14 cellular contexts compared by ENCODE assay signal in the genomic region with DNA sequence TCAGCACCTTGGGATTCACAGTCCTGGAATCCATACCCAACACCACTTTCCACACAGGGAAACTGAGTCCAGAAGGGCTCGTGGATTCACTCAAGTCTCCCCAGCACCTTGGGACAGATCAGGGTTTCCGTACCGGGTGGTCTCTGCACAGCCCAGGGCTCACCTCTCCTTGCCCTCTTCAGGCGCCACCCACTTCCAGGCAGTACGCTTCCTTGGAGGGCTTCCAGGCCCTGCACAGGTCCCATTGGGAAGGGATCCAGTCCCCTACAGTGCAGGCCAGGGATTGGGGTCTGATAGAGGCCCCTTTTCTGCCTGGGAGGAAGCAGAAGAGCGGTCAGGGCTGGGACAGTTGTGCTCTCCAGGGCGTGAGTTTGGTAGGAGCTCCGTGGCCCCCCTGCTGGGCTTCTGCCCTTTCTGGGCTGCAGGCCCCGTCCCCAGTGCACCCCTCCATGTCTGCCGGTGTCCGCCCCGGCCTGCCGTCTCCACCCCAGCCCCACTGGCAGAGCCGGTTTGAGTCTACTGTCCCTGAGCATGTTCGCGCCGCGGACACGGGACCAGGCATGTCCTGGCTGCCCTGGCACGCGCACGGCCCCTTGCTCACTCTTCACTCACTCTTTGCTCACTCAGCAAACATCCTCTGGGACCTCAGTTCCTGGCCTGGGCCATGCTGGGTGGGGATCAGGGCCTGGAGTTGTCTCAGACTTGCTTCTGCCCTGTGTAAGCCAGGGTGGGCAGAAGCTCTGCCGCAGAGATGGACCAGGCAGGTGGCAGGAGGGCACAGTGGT. TPM values are rescaled to one million over a fixed set of nuclear protein-coding genes. Genes with fewer than 3 reads are reported as not detected.
DNase-seq lines count a peak whose midpoint lies in the region; ATAC-seq and TF ChIP-seq lines count a peak whose summit lies in the region.
"Had no signal": no experiment of that assay in that cellular context is flagged by ENCODE, and none has a peak within 500 bp of the region (broad histone marks: within the 10 kb centered on the region; RNA-seq: fewer than 3 reads in every experiment).

No MANE protein-coding gene starts in this region.

- no peak for TF ChIP-seq POLR2A in esophagus squamous epithelium (IDR thresholded peaks at IDR 0.05)

- no peaks in the 10 kb centered on the region for H3K9me3 ChIP-seq in Karpas-422 (ENCODE audit: low read length)
- no peaks in the 10 kb centered on the region for H3K9me3 ChIP-seq in esophagus squamous epithelium
- H3K9me3 ChIP-seq in trophoblast cell (ENCODE audit: insufficient read depth, low read depth, low read length): peaks cover 2% of the 10 kb centered on the region

- H3K36me3 ChIP-seq in Karpas-422 (ENCODE audit: insufficient read depth, low read length) (0 out of 2 replicates have a peak, but pooled peaks cover 4% of the 10 kb centered on the region), esophagus squamous epithelium (peaks cover 0 to 31% (median 0%) of the 10 kb centered on the region in 3 donors), trophoblast cell (ENCODE audit: control insufficient read depth in 1 of 2, insufficient read depth in 2 of 2, low read length in 2 of 2) (peaks cover 88 to 90% of the 10 kb centered on the region in 2 experiments)

- TF ChIP-seq CTCF in AG10803 (conservative IDR thresholded peaks at IDR 0.05; ENCODE audit: low read length) (no peak), esophagus squamous epithelium (IDR thresholded peaks at IDR 0.05) (no peak)

- H2AFZ ChIP-seq in Karpas-422 (ENCODE audit: low read length) (no peak overlapping the region), trophoblast cell (ENCODE audit: insufficient read depth, low read length, poor library complexity) (no peak overlapping the region)

- H3K27ac ChIP-seq in Karpas-422 (ENCODE audit: low read length) (peak overlapping the region; percentile 92), esophagus squamous epithelium (peak overlapping the region; percentile 75 to 88 (median 82)), trophoblast cell (ENCODE audit: low read depth, low read length) (peak overlapping the region; percentile 20)

- H2BK12ac ChIP-seq in trophoblast cell (ENCODE audit: low read length): no peak overlapping the region

- H2BK5ac ChIP-seq in trophoblast cell (ENCODE audit: low read depth, low read length, poor library complexity): no peak overlapping the region

- no peak overlapping the region for H3K18ac ChIP-seq in trophoblast cell (ENCODE audit: low read length)

- H3K23ac ChIP-seq in trophoblast cell (ENCODE audit: low read length): no peak overlapping the region

- no peak for ATAC-seq in HG03354 (IDR thresholded peaks at IDR 0.05; ENCODE audit: poor library complexity, severe bottlenecking, unreplicated experiment)
- no peak for ATAC-seq in HG03095 (IDR thresholded peaks at IDR 0.05; ENCODE audit: unreplicated experiment)

- no peak overlapping the region for H4K8ac ChIP-seq in trophoblast cell (ENCODE audit: low read depth, low read length)

- no peak overlapping the region for H2AK5ac ChIP-seq in trophoblast cell (ENCODE audit: low read length)

- H3K4ac ChIP-seq in trophoblast cell (ENCODE audit: low read depth, low read length): peak overlapping the region; percentile 98

- H3K9me2 ChIP-seq in Karpas-422 (replicated peaks; ENCODE audit: insufficient read depth, low read length): no peaks in the 10 kb centered on the region

- 27 to 59% methylated on average over 3 to 7 of the region's 23 CpGs for whole genome bisulfite sequencing in esophagus squamous epithelium, 2 donors
- no CpG with 5 or more reads among the region's 23 CpGs for WGBS in trophoblast cell (ENCODE audit: extremely low coverage, insufficient coverage, insufficient read length)

- DNase-seq in AG10803 (ENCODE audit: low read depth) (peak; percentile 36), Karpas-422 (no peak), esophagus squamous epithelium (lab: John Stamatoyannopoulos, UW) (no peak), trophoblast cell (no peak), retina (no peak)
- no peak for DNase-seq in stimulated activated CD4-positive, alpha-beta T cell treated with anti-CD3 and anti-CD28 coated beads, Interleukin-2, amount 100 ng/mL, for 24 hours
- DNase-seq: activated CD4-positive, CD25-positive, alpha-beta regulatory T cell; AML-193; glutamatergic neuron; HFFc6; NCI-H345; SHP77 had no signal

- H3K79me2 ChIP-seq in Karpas-422 (ENCODE audit: low read length): peaks cover 76% of the 10 kb centered on the region
- H3K79me2 ChIP-seq in trophoblast cell (ENCODE audit: control insufficient read depth, insufficient read depth, low read length, poor library complexity): peaks cover 84% of the 10 kb centered on the region

- H3K4me3 ChIP-seq in AG10803 (ENCODE audit: low read length) (no peak overlapping the region), Karpas-422 (ENCODE audit: low read length) (no peak overlapping the region), esophagus squamous epithelium (peak overlapping the region in 3 of 4 donors; percentile 23 to 46 (median 27)), trophoblast cell (ENCODE audit: low read depth, low read length) (no peak overlapping the region)

- H3K79me1 ChIP-seq in trophoblast cell (ENCODE audit: low read length): peaks cover 7% of the 10 kb centered on the region

- H4K20me1 ChIP-seq in Karpas-422 (ENCODE audit: insufficient read depth, low read depth, low read length): peaks cover 16% of the 10 kb centered on the region; the same call in 1 of the 2 replicates

- no peak overlapping the region for H2BK120ac ChIP-seq in trophoblast cell (ENCODE audit: insufficient read depth, low read length, poor library complexity)

- H3K4me1 ChIP-seq in Karpas-422 (ENCODE audit: low read length) (peaks cover 94% of the 10 kb centered on the region), esophagus squamous epithelium (peaks cover 44 to 99% (median 45%) of the 10 kb centered on the region in 3 donors), trophoblast cell (ENCODE audit: control insufficient read depth in 1 of 2, insufficient read depth in 2 of 2, low read length in 2 of 2) (peaks cover 40 to 52% of the 10 kb centered on the region in 2 experiments)

- no peak overlapping the region for H4K91ac ChIP-seq in trophoblast cell (ENCODE audit: low read depth, low read length)

- H3K14ac ChIP-seq in trophoblast cell (ENCODE audit: low read length): no peak overlapping the region

- intact Hi-C loops in esophagus squamous epithelium (cut with DNase I): no loop called here

- H3K27me3 ChIP-seq in Karpas-422 (ENCODE audit: low read length): no peaks in the 10 kb centered on the region
- H3K27me3 ChIP-seq in esophagus squamous epithelium: no peaks in the 10 kb centered on the region
- no peaks in the 10 kb centered on the region for H3K27me3 ChIP-seq in trophoblast cell (ENCODE audit: insufficient read depth, low read length)

- no peak overlapping the region for H4K12ac ChIP-seq in trophoblast cell (ENCODE audit: low read depth, low read length)

- peak overlapping the region; percentile 55 for H3K4me2 ChIP-seq in Karpas-422 (ENCODE audit: low read depth, low read length, poor library complexity, severe bottlenecking)
- H3K4me2 ChIP-seq in trophoblast cell (ENCODE audit: low read length): no peak overlapping the region

- H3K9ac ChIP-seq in Karpas-422 (ENCODE audit: low read length): peak overlapping the region; percentile 68
- no peak overlapping the region for H3K9ac ChIP-seq in trophoblast cell (ENCODE audit: low read length)

RNA-seq across cellular contexts. Expression of gene SRC, which starts 12.6 kb away (rescaled TPM):
- total RNA-seq in Karpas-422 (2014; rRNA removed; shearing (Covaris generic); ENCODE audit: low replicate concordance): 39.9 and 41.5 TPM in 2 replicates
- total RNA-seq in esophagus squamous epithelium: 10 to 100 TPM; 32.4 to 46.5 (median 39.0) TPM
- polyA plus RNA-seq in trophoblast cell (2013): 188 and 198 TPM in 2 replicates

Comparison
In these comparisons a context has a peak if more than half of its experiments do, and no peak if none do; other contexts are left out.
1. H3K4me3 ChIP-seq: peak in esophagus squamous epithelium (3 of 4); none in AG10803 (single experiment), Karpas-422 (single experiment) and trophoblast cell (single experiment).
2. H3K27ac ChIP-seq: peak in every context shown above with its lines; median percentile 92 in Karpas-422; 82 in esophagus squamous epithelium; 20 in trophoblast cell.